In genomic region chr7:140982508-140982907, GRCh38 we compare ENCODE assay signal across 28 cellular contexts. TPM values are rescaled to one million over a fixed set of nuclear protein-coding genes. Genes with fewer than 3 reads are reported as not detected.
DNase-seq lines count a peak whose midpoint lies in the region; ATAC-seq and TF ChIP-seq lines count a peak whose summit lies in the region.
"Had no signal": no experiment of that assay in that cellular context is flagged by ENCODE, and none has a peak within 500 bp of the region (broad histone marks: within the 10 kb centered on the region; RNA-seq: fewer than 3 reads in every experiment).

No MANE protein-coding gene starts in this region.

- no peaks in the 10 kb centered on the region for H3K9me2 ChIP-seq in MM.1S (replicated peaks; ENCODE audit: insufficient read depth, low read length)

- no peaks in the 10 kb centered on the region for H3K27me3 Mint-ChIP-seq in stimulated activated naive CD8-positive, alpha-beta T cell treated with anti-CD3 and anti-CD28 coated beads, Interleukin-15, amount 100 ng/mL, for 72 hours

- H3K4me1 ChIP-seq in MM.1S (ENCODE audit: low read length) (no peaks in the 10 kb centered on the region), left lung (peaks cover 0 to 8% of the 10 kb centered on the region in 2 donors)
- H3K4me1 ChIP-seq: A549, BLaER1, body of pancreas had no signal

- intact Hi-C loops in left lung (cut with DNase I): no loop called here

- TF ChIP-seq CTCF in MM.1S (IDR thresholded peaks at IDR 0.05; ENCODE audit: low read length) (no peak), left lung (IDR thresholded peaks at IDR 0.05) (no peak)

- H3K27me3 ChIP-seq in MM.1S (replicated peaks; ENCODE audit: insufficient read depth, low read length) (no peaks in the 10 kb centered on the region), left lung (no peaks in the 10 kb centered on the region)
- H3K27me3 ChIP-seq: BLaER1, body of pancreas, ovary, stomach had no signal

- no peaks in the 10 kb centered on the region for H3F3A ChIP-seq in MM.1S (ENCODE audit: insufficient read depth, low read length)

- H3K9ac ChIP-seq in MM.1S (ENCODE audit: low read length): no peak overlapping the region
- H3K9ac ChIP-seq: BLaER1 had no signal

- H2AFZ ChIP-seq in MM.1S (ENCODE audit: low read length): no peak overlapping the region

- ATAC-seq in left lung: peak; percentile 35
- ATAC-seq in stimulated activated naive CD8-positive, alpha-beta T cell treated with anti-CD3 and anti-CD28 coated beads, Interleukin-15, amount 100 ng/mL, for 72 hours: no peak
- ATAC-seq: A549, body of pancreas, HCT116, right cardiac atrium had no signal

- H3K9me3 Mint-ChIP-seq in stimulated activated naive CD8-positive, alpha-beta T cell treated with anti-CD3 and anti-CD28 coated beads, Interleukin-15, amount 100 ng/mL, for 72 hours: no peaks in the 10 kb centered on the region
- H3K9me3 Mint-ChIP-seq: endodermal cell; T-helper 2 cell treated with Interferon-gamma antibody and Interleukin-4, amounts not matched to agents 5 μg/mL and 100 μg/mL, for 36 hours had no signal

- H3K4me3 ChIP-seq in MM.1S (ENCODE audit: low read length): no peak overlapping the region
- H3K4me3 ChIP-seq in left lung: no peak overlapping the region
- H3K4me3 ChIP-seq: A549, BLaER1, body of pancreas, ovary, SK-N-MC, stomach had no signal

- no peak overlapping the region for H3K4me3 Mint-ChIP-seq in stimulated activated naive CD8-positive, alpha-beta T cell treated with anti-CD3 and anti-CD28 coated beads, Interleukin-15, amount 100 ng/mL, for 72 hours
- H3K4me3 Mint-ChIP-seq: endodermal cell; naive B cell; T-helper 2 cell treated with Interferon-gamma antibody and Interleukin-4, amounts not matched to agents 5 μg/mL and 100 μg/mL, for 36 hours had no signal

- no peaks in the 10 kb centered on the region for H3K79me2 ChIP-seq in MM.1S (ENCODE audit: low read length)

- H3K4me2 ChIP-seq in MM.1S (ENCODE audit: low read depth, low read length): no peak overlapping the region
- H3K4me2 ChIP-seq: A549, BLaER1 had no signal

- H3K27ac Mint-ChIP-seq in stimulated activated naive CD8-positive, alpha-beta T cell treated with anti-CD3 and anti-CD28 coated beads, Interleukin-15, amount 100 ng/mL, for 72 hours: no peak overlapping the region
- H3K27ac Mint-ChIP-seq: endodermal cell; naive B cell; T-helper 2 cell treated with Interferon-gamma antibody and Interleukin-4, amounts not matched to agents 5 μg/mL and 100 μg/mL, for 36 hours had no signal

- H3K9me3 ChIP-seq in MM.1S (replicated peaks; ENCODE audit: insufficient read depth, low read length) (no peaks in the 10 kb centered on the region), left lung (peaks cover 0 to 13% of the 10 kb centered on the region in 2 donors)
- H3K9me3 ChIP-seq: body of pancreas had no signal

- H3K4me1 Mint-ChIP-seq in stimulated activated naive CD8-positive, alpha-beta T cell treated with anti-CD3 and anti-CD28 coated beads, Interleukin-15, amount 100 ng/mL, for 72 hours: no peaks in the 10 kb centered on the region
- H3K4me1 Mint-ChIP-seq: endodermal cell, naive B cell had no signal

- no peak overlapping the region for H3K27ac ChIP-seq in MM.1S (ENCODE audit: low read length)
- peak overlapping the region in 1 of 2 donors; percentile 38 for H3K27ac ChIP-seq in left lung
- H3K27ac ChIP-seq: A549, BLaER1, body of pancreas, ovary, SK-N-MC, stomach had no signal

- DNase-seq in Ammon's horn (ENCODE audit: low spot score) (peak; percentile 8), MM.1S (peak; percentile 25), SIG-M5 treated with dmso at 0.1 percent for 504 hours (lab: John Stamatoyannopoulos, UW; ENCODE audit: unreplicated experiment) (peak; percentile 69), left lung (no peak), NCI-H226 (no peak)
- DNase-seq in effector CD8-positive, alpha-beta T cell (lab: John Stamatoyannopoulos, UW): no peak
- no peak for DNase-seq in stimulated activated naive CD8-positive, alpha-beta T cell treated with anti-CD3 and anti-CD28 coated beads, Interleukin-15, amount 100 ng/mL, for 72 hours
- DNase-seq in activated effector memory CD4-positive, alpha-beta T cell treated with anti-CD3 and anti-CD28 coated beads, Interleukin-2, amount 50 U/mL, for 16 hours: no peak
- DNase-seq: activated CD4-positive, alpha-beta T cell treated with anti-CD3 and anti-CD28 coated beads, Interleukin-2, amount 50 U/mL, for 4 hours; activated CD8-positive, alpha-beta memory T cell treated with anti-CD3 and anti-CD28 coated beads, Interleukin-2, amount 50 U/mL, for 4 hours; activated gamma-delta T cell; body of pancreas; EL; endodermal cell; mesendoderm; naive B cell; NCI-H1105; NCI-H2081 treated with DMSO at 0.1 percent for 48 hours; NCI-H446; ovary; right cardiac atrium; stomach; trophoblast cell had no signal

- H4K20me1 ChIP-seq in MM.1S (ENCODE audit: insufficient read depth, low read length): no peaks in the 10 kb centered on the region
- H4K20me1 ChIP-seq: BLaER1 had no signal

- no peaks in the 10 kb centered on the region for H3K36me3 ChIP-seq in MM.1S (replicated peaks; ENCODE audit: insufficient read depth, low read length)
- no peaks in the 10 kb centered on the region for H3K36me3 ChIP-seq in left lung
- H3K36me3 ChIP-seq: BLaER1, ovary, stomach had no signal

RNA-seq across cellular contexts. Expression of gene MRPS33, which starts 32.2 kb away (rescaled TPM):
- 10 to 100 TPM; 37.7 to 48.0 TPM for total RNA-seq in left lung

RNA-seq across cellular contexts. Expression of gene BRAF, which starts 57.8 kb away (rescaled TPM):
- 10 to 100 TPM; 30.8 to 35.9 TPM for total RNA-seq in left lung

Comparison
In these comparisons a context has a peak if more than half of its experiments do, and no peak if none do; other contexts are left out.
1. DNase-seq: peak in Ammon's horn (single experiment), MM.1S (single experiment) and SIG-M5 treated with dmso at 0.1 percent for 504 hours (single experiment); none in left lung (0 of 2), effector CD8-positive, alpha-beta T cell (single experiment), stimulated activated naive CD8-positive, alpha-beta T cell treated with anti-CD3 and anti-CD28 coated beads, Interleukin-15, amount 100 ng/mL, for 72 hours (0 of 2), activated effector memory CD4-positive, alpha-beta T cell treated with anti-CD3 and anti-CD28 coated beads, Interleukin-2, amount 50 U/mL, for 16 hours (single experiment) and NCI-H226 (single experiment).